Comparison of ENCODE assay signal across 1 cellular context in the genomic region with DNA sequence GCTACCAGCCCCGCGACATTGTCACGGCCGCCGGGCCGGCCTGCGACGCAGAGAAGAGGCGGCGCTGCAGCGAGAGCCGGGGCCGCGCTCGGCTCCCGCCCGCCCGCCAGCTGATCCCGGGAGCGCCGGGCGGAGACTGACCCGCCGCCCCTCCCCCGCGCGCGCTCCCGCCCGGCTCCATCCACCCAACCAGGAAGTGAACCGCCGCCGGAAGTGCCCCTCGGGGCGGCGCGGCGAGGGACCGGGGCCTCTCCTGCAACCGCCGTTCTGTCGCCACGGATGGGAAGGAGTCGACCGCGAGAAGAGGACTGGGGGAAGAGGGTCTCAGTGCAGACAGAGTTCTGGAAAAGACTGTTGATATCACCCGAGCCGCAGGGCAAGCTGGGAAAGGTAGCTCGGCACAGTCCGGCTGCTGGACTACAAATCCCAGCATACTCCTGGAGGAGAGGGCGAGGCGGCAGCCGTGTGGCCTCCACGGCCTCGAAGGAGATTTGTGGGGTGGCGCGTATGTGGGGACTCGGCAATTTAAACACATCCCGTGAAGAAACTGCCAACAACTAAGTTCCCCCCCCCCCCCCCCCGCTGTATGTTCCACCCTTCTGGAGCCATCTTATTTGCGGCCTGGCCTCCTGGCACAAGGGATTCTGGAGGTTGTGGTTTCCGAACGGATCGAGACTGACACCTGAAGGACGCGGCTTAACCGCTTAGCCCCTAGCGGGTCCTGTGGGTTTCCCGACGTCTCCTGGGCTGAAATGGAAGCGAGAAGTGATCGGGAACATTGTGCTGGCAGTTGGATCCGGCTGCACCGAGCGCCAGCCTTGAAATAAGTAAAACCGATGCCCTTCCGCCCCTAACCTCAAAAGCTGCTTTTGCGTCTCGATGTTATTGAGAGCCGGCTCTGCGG.
TF ChIP-seq lines count a peak whose summit lies in the region.

A gene (minus strand): TSS at position 138 of the 904 bp plus-strand sequence. CDS start 699 bp downstream, outside the sequence.

TF ChIP-seq in HEK293, 187 proteins besides CTCF, POLR2A, EP300 and RAD21 (continued from another document):
- TF ChIP-seq, protein P1, sequence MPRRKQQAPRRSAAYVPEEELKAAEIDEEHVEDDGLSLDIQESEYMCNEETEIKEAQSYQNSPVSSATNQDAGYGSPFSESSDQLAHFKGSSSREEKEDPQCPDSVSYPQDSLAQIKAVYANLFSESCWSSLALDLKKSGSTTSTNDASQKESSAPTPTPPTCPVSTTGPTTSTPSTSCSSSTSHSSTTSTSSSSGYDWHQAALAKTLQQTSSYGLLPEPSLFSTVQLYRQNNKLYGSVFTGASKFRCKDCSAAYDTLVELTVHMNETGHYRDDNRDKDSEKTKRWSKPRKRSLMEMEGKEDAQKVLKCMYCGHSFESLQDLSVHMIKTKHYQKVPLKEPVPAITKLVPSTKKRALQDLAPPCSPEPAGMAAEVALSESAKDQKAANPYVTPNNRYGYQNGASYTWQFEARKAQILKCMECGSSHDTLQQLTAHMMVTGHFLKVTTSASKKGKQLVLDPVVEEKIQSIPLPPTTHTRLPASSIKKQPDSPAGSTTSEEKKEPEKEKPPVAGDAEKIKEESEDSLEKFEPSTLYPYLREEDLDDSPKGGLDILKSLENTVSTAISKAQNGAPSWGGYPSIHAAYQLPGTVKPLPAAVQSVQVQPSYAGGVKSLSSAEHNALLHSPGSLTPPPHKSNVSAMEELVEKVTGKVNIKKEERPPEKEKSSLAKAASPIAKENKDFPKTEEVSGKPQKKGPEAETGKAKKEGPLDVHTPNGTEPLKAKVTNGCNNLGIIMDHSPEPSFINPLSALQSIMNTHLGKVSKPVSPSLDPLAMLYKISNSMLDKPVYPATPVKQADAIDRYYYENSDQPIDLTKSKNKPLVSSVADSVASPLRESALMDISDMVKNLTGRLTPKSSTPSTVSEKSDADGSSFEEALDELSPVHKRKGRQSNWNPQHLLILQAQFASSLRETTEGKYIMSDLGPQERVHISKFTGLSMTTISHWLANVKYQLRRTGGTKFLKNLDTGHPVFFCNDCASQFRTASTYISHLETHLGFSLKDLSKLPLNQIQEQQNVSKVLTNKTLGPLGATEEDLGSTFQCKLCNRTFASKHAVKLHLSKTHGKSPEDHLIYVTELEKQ (tag by site-specific recombination; IDR thresholded peaks at IDR 0.05; ENCODE audit: borderline replicate concordance), result no peak
- TF ChIP-seq ZNF660 (tag by site-specific recombination; IDR thresholded peaks at IDR 0.05) (0 out of 2 replicates have a peak, but pooled peaks have one; percentile 24), GLI2 (tag by site-specific recombination; IDR thresholded peaks at IDR 0.05; ENCODE audit: borderline replicate concordance, low read depth) (no peak), ZNF670 (tag by site-specific recombination; IDR thresholded peaks at IDR 0.05; ENCODE audit: low read depth) (no peak), ZNF341 (tag by site-specific recombination; IDR thresholded peaks at IDR 0.05; ENCODE audit: low read depth) (peak; percentile 60; the same call in 1 of the 2 replicates), ZNF549 (tag by site-specific recombination; IDR thresholded peaks at IDR 0.05) (no peak), ZNF514 (tag by site-specific recombination; IDR thresholded peaks at IDR 0.05) (no peak), SCRT1 (tag by site-specific recombination; IDR thresholded peaks at IDR 0.05; ENCODE audit: borderline replicate concordance) (no peak), ZNF596 (tag by site-specific recombination; IDR thresholded peaks at IDR 0.05) (no peak), ZNF248 (tag by site-specific recombination; IDR thresholded peaks at IDR 0.05) (no peak), KLF16 (tag by site-specific recombination; IDR thresholded peaks at IDR 0.05) (peak; percentile 87; the same call in 1 of the 2 replicates)
- TF ChIP-seq, protein P2, sequence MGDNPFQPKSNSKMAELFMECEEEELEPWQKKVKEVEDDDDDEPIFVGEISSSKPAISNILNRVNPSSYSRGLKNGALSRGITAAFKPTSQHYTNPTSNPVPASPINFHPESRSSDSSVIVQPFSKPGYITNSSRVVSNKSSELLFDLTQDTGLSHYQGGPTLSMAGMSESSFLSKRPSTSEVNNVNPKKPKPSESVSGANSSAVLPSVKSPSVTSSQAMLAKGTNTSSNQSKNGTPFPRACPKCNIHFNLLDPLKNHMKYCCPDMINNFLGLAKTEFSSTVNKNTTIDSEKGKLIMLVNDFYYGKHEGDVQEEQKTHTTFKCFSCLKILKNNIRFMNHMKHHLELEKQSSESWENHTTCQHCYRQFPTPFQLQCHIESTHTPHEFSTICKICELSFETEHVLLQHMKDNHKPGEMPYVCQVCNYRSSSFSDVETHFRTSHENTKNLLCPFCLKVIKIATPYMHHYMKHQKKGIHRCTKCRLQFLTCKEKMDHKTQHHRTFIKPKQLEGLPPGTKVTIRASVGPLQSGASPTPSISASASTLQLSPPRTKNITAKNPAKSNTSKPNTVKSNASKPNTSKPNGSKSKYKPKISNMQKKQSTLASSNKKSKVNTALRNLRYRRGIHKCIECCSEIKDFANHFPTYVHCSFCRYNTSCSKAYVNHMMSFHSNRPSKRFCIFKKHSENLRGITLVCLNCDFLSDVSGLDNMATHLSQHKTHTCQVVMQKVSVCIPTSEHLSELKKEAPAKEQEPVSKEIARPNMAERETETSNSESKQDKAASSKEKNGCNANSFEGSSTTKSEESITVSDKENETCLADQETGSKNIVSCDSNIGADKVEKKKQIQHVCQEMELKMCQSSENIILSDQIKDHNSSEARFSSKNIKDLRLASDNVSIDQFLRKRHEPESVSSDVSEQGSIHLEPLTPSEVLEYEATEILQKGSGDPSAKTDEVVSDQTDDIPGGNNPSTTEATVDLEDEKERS (tag by site-specific recombination; IDR thresholded peaks at IDR 0.05), result no peak
- TF ChIP-seq, protein P3, sequence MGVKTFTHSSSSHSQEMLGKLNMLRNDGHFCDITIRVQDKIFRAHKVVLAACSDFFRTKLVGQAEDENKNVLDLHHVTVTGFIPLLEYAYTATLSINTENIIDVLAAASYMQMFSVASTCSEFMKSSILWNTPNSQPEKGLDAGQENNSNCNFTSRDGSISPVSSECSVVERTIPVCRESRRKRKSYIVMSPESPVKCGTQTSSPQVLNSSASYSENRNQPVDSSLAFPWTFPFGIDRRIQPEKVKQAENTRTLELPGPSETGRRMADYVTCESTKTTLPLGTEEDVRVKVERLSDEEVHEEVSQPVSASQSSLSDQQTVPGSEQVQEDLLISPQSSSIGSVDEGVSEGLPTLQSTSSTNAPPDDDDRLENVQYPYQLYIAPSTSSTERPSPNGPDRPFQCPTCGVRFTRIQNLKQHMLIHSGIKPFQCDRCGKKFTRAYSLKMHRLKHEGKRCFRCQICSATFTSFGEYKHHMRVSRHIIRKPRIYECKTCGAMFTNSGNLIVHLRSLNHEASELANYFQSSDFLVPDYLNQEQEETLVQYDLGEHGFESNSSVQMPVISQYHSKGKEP (tag by site-specific recombination; IDR thresholded peaks at IDR 0.05), result no peak
- TF ChIP-seq, protein P4, sequence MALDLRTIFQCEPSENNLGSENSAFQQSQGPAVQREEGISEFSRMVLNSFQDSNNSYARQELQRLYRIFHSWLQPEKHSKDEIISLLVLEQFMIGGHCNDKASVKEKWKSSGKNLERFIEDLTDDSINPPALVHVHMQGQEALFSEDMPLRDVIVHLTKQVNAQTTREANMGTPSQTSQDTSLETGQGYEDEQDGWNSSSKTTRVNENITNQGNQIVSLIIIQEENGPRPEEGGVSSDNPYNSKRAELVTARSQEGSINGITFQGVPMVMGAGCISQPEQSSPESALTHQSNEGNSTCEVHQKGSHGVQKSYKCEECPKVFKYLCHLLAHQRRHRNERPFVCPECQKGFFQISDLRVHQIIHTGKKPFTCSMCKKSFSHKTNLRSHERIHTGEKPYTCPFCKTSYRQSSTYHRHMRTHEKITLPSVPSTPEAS (tag by site-specific recombination; IDR thresholded peaks at IDR 0.05), result no peak
- TF ChIP-seq, protein P5, sequence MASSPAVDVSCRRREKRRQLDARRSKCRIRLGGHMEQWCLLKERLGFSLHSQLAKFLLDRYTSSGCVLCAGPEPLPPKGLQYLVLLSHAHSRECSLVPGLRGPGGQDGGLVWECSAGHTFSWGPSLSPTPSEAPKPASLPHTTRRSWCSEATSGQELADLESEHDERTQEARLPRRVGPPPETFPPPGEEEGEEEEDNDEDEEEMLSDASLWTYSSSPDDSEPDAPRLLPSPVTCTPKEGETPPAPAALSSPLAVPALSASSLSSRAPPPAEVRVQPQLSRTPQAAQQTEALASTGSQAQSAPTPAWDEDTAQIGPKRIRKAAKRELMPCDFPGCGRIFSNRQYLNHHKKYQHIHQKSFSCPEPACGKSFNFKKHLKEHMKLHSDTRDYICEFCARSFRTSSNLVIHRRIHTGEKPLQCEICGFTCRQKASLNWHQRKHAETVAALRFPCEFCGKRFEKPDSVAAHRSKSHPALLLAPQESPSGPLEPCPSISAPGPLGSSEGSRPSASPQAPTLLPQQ (tag by site-specific recombination; IDR thresholded peaks at IDR 0.05), result no peak
